ENCODE assay signal across 29 cellular contexts in the genomic region with DNA sequence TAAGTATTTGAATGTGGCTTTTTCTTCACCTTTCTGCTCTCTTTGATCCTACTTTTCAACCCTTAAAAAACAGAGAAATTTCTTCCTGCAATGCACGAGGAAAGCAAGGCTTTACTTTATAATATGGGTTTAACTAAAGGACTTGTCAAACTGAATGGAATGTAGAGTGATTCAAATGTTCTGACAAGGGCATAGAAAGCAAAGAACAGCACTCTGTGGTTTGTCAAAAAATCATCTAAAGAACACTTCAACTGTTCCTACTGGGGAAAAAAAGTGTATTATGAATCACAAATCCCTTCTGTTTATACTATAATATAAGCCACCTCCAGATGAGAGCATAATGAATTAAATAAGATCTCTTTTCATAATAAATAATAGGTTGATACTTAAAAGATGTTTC. TPM values are rescaled to one million over a fixed set of nuclear protein-coding genes. Genes with fewer than 3 reads are reported as not detected.
A peak's percentile ranks its signal among the peaks of the same experiment; 100 is the strongest.
DNase-seq lines count a peak whose midpoint lies in the region; FAIRE-seq and TF ChIP-seq lines count a peak whose summit lies in the region.
"Had no signal": no experiment of that assay in that cellular context is flagged by ENCODE, and none has a peak within 500 bp of the region (broad histone marks: within the 10 kb centered on the region; RNA-seq: fewer than 3 reads in every experiment).

No MANE protein-coding gene starts in this region.

- H3K4me1 ChIP-seq in astrocyte (ENCODE audit: insufficient read depth, low read length) (peaks cover 27% of the 10 kb centered on the region), smooth muscle cell (ENCODE audit: low read depth) (peaks cover 7% of the 10 kb centered on the region)
- H3K4me1 ChIP-seq: esophagus squamous epithelium, vagina had no signal

- DNase-seq in LHCN-M2 (ENCODE audit: low read depth) (peak; percentile 62), astrocyte (ENCODE audit: low read depth) (peak; percentile 74), fibroblast of pulmonary artery (ENCODE audit: low read depth) (peak; percentile 51), smooth muscle cell (lab: John Stamatoyannopoulos, UW; ENCODE audit: unreplicated experiment) (no peak), NOMO-1 treated with dmso at 0.1 percent for 144 hours (lab: John Stamatoyannopoulos, UW; ENCODE audit: unreplicated experiment) (no peak), SK-N-DZ (ENCODE audit: low spot score) (no peak), NCI-H446 treated with DMSO at 0.1 percent for 48 hours (lab: John Stamatoyannopoulos, UW) (no peak)
- DNase-seq: activated CD4-positive, CD25-positive, alpha-beta regulatory T cell treated with anti-CD3 and anti-CD28 coated beads, Interleukin-2, amount 50 U/mL, for 72 hours; activated CD8-positive, alpha-beta T cell treated with anti-CD3 and anti-CD28 coated beads for 36 hours; activated gamma-delta T cell; activated T-cell treated with anti-CD3 and anti-CD28 coated beads for 4 hours; CD4-positive, CD25-positive, alpha-beta regulatory T cell; esophagus squamous epithelium; head of caudate nucleus; left colon; MM.1S; NCI-H1436; NCI-H510A treated with DMSO at 0.1 percent for 48 hours; nucleus accumbens; SHP77 treated with DMSO at 0.1 percent for 48 hours; stimulated activated CD4-positive, alpha-beta T cell treated with anti-CD3 and anti-CD28 coated beads, Interleukin-12 subunit alpha, Interleukin-12 subunit beta, amount 100 ng/mL, for 4 hours; stimulated activated naive CD4-positive, alpha-beta T cell treated with Interleukin-2 at 50 U/mL for 16 hours had no signal

- H3K4me3 Mint-ChIP-seq in astrocyte (ENCODE audit: unreplicated experiment) = no peak overlapping the region
- H3K4me3 Mint-ChIP-seq: activated CD8-positive, alpha-beta T cell treated with anti-CD3 and anti-CD28 coated beads for 36 hours; CD4-positive, CD25-positive, alpha-beta regulatory T cell; dendritic cell treated with granulocyte-macrophage colony-stimulating factor and Interleukin-4, amounts not matched to agents 40 ng/mL and 50 ng/mL, for 4 days had no signal

- H3K27me3 Mint-ChIP-seq in astrocyte (ENCODE audit: low read depth, unreplicated experiment) = no peaks in the 10 kb centered on the region
- H3K27me3 Mint-ChIP-seq: activated CD8-positive, alpha-beta T cell treated with anti-CD3 and anti-CD28 coated beads for 36 hours; dendritic cell treated with granulocyte-macrophage colony-stimulating factor and Interleukin-4, amounts not matched to agents 40 ng/mL and 50 ng/mL, for 4 days had no signal

- peaks cover under 1% of the 10 kb centered on the region for H3K9me3 Mint-ChIP-seq in astrocyte (ENCODE audit: unreplicated experiment)
- H3K9me3 Mint-ChIP-seq: dendritic cell treated with granulocyte-macrophage colony-stimulating factor and Interleukin-4, amounts not matched to agents 40 ng/mL and 50 ng/mL, for 4 days had no signal

- H3K4me2 ChIP-seq in astrocyte (ENCODE audit: low read length) = peak overlapping the region; percentile 52
- peak overlapping the region; percentile 69 for H3K4me2 ChIP-seq in smooth muscle cell

- H3K9ac ChIP-seq in astrocyte (ENCODE audit: low read length) (peak overlapping the region; percentile 1), smooth muscle cell (ENCODE audit: low read depth) (no peak overlapping the region)

- peak overlapping the region; percentile 15 for H3K27ac ChIP-seq in astrocyte (ENCODE audit: low read depth, low read length)
- H3K27ac ChIP-seq in smooth muscle cell (ENCODE audit: low read depth) = peak overlapping the region; percentile 23
- H3K27ac ChIP-seq: esophagus squamous epithelium, vagina had no signal

- no peaks in the 10 kb centered on the region for H3K27me3 ChIP-seq in astrocyte (ENCODE audit: insufficient read depth, low read length)
- no peaks in the 10 kb centered on the region for H3K27me3 ChIP-seq in smooth muscle cell (ENCODE audit: low read depth)
- H3K27me3 ChIP-seq: esophagus squamous epithelium, vagina had no signal

- H3K79me2 ChIP-seq in astrocyte (ENCODE audit: insufficient read depth, low read length) (no peaks in the 10 kb centered on the region), smooth muscle cell (ENCODE audit: low read depth) (no peaks in the 10 kb centered on the region)

- no peaks in the 10 kb centered on the region for H3F3A ChIP-seq in smooth muscle cell (ENCODE audit: low read depth)

- H2AFZ ChIP-seq in astrocyte (ENCODE audit: low read depth, low read length) (no peak overlapping the region), smooth muscle cell (ENCODE audit: low read depth) (no peak overlapping the region)

- no peaks in the 10 kb centered on the region for H3K9me3 ChIP-seq in astrocyte (ENCODE audit: insufficient read depth, low read depth, low read length)
- H3K9me3 ChIP-seq in smooth muscle cell (replicated peaks; ENCODE audit: low read depth) = peaks cover 5% of the 10 kb centered on the region
- H3K9me3 ChIP-seq: esophagus squamous epithelium, vagina had no signal

- TF ChIP-seq CTCF in astrocyte (IDR thresholded peaks at IDR 0.05; ENCODE audit: insufficient read depth, low read depth, low read length) (no peak), fibroblast of pulmonary artery (IDR thresholded peaks at IDR 0.05; ENCODE audit: low read length, missing control alignments) (no peak), smooth muscle cell (IDR thresholded peaks at IDR 0.05; ENCODE audit: borderline replicate concordance, insufficient read depth, poor library complexity, severe bottlenecking) (no peak)

- H3K4me3 ChIP-seq in astrocyte (ENCODE audit: insufficient read depth, low read depth, low read length) (no peak overlapping the region), fibroblast of pulmonary artery (replicated peaks; ENCODE audit: low read depth, low read length) (no peak overlapping the region), smooth muscle cell (no peak overlapping the region)
- H3K4me3 ChIP-seq: esophagus squamous epithelium, vagina had no signal

- no peak overlapping the region for H3K27ac Mint-ChIP-seq in astrocyte (ENCODE audit: unreplicated experiment)
- H3K27ac Mint-ChIP-seq: activated CD8-positive, alpha-beta T cell treated with anti-CD3 and anti-CD28 coated beads for 36 hours; CD4-positive, CD25-positive, alpha-beta regulatory T cell; dendritic cell treated with granulocyte-macrophage colony-stimulating factor and Interleukin-4, amounts not matched to agents 40 ng/mL and 50 ng/mL, for 4 days had no signal

- H3K36me3 Mint-ChIP-seq in astrocyte (ENCODE audit: low read depth, unreplicated experiment) = no peaks in the 10 kb centered on the region
- H3K36me3 Mint-ChIP-seq: CD4-positive, CD25-positive, alpha-beta regulatory T cell had no signal

- H4K20me1 ChIP-seq in astrocyte (ENCODE audit: insufficient read depth, low read length) (no peaks in the 10 kb centered on the region), smooth muscle cell (ENCODE audit: low read depth) (no peaks in the 10 kb centered on the region)

- H3K36me3 ChIP-seq in astrocyte (ENCODE audit: insufficient read depth, low read length) (no peaks in the 10 kb centered on the region), smooth muscle cell (ENCODE audit: low read depth) (no peaks in the 10 kb centered on the region)
- H3K36me3 ChIP-seq: esophagus squamous epithelium, vagina had no signal

- no peak for FAIRE-seq in astrocyte (lab: Jason Lieb, UNC)
- FAIRE-seq: TTC549 had no signal

- WGBS in smooth muscle cell (ENCODE audit: low lambda C conversion rate) = 9% methylated on average over 1 of the region's 1 CpG

- peaks cover 10% of the 10 kb centered on the region for H3K4me1 Mint-ChIP-seq in astrocyte (ENCODE audit: low read depth, unreplicated experiment)
- H3K4me1 Mint-ChIP-seq: CD4-positive, CD25-positive, alpha-beta regulatory T cell had no signal

RNA-seq across cellular contexts. Expression of a gene that starts 45.0 kb away (rescaled TPM):
- total RNA-seq in LHCN-M2 (2014; rRNA removed) = not detected in 2 replicates
- polyA plus RNA-seq in LHCN-M2 (2012) = not detected
- total RNA-seq in astrocyte = not detected in 2 replicates
- not detected in 2 replicates for total RNA-seq in smooth muscle cell
- polyA plus RNA-seq in smooth muscle cell = not detected in 2 replicates
- polyA plus RNA-seq in SK-N-DZ (2014; cell fraction: cytosol; rRNA removed) = 1.2 TPM in 1 of 2 replicates, not detected in the other
- 0.44 TPM in 1 of 2 replicates, not detected in the other for polyA plus RNA-seq in SK-N-DZ (2014; cell fraction: nucleus; rRNA removed)
- total RNA-seq: activated CD8-positive, alpha-beta T cell treated with anti-CD3 and anti-CD28 coated beads for 36 hours; cardiac septum; CD4-positive, CD25-positive, alpha-beta regulatory T cell; esophagus squamous epithelium; left colon; mesenteric fat pad; pulmonary artery endothelial cell; T-helper 1 cell treated with Interleukin-12 subunit alpha and Interleukin-12 subunit beta and Interleukin-4 antibody, amounts not matched to agents 30 ng/mL and 1 ng/mL, for 36 hours; vagina had no signal
- polyA plus RNA-seq: CD4-positive, CD25-positive, alpha-beta regulatory T cell had no signal

Comparison
In these comparisons a context has a peak if more than half of its experiments do, and no peak if none do; other contexts are left out.
1. DNase-seq: peak in LHCN-M2 (single experiment), astrocyte (single experiment) and fibroblast of pulmonary artery (single experiment); none in smooth muscle cell (single experiment), NOMO-1 treated with dmso at 0.1 percent for 144 hours (single experiment), SK-N-DZ (single experiment) and NCI-H446 treated with DMSO at 0.1 percent for 48 hours (single experiment).